In the genomic region with DNA sequence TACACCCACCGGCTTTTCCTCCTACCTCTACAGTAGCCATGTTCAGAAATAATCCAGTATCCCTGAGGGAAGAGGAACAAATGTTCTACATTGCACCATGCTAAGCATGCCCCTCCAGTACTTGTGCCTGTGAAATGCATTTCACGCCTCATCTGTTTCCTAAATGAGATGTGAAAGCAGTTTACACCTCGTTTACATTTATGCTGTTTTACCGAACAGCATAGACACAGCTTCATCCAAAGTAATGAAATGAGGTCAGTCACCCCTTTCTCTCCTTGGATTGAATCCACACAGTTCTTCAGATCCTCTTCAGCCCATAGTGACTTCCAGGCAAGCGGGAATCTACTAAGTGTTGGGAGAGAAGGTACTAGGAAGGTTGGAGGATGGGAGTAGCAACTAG, we compare ENCODE assay signal across 12 cellular contexts.
"Had no signal": no experiment of that assay in that cellular context is flagged by ENCODE, and none has a peak within 500 bp of the region (broad histone marks: within the 10 kb centered on the region; RNA-seq: fewer than 3 reads in every experiment).

No MANE protein-coding gene starts in this region.

- H3K27ac ChIP-seq: breast epithelium, ovary, thoracic aorta, vagina had no signal

- H3K36me3 ChIP-seq: breast epithelium, ovary, thoracic aorta, vagina had no signal

- ATAC-seq: activated CD8-positive, alpha-beta T cell treated with anti-CD3 and anti-CD28 coated beads for 36 hours had no signal

- H3K4me3 ChIP-seq: breast epithelium, ovary, thoracic aorta, vagina had no signal

- H3K4me3 Mint-ChIP-seq: activated CD8-positive, alpha-beta T cell treated with anti-CD3 and anti-CD28 coated beads for 36 hours; mesothelial cell of epicardium; neural crest cell; stimulated activated naive CD8-positive, alpha-beta T cell treated with anti-CD3 and anti-CD28 coated beads, Interleukin-15, Interleukin-2, amounts not matched to agents 100 ng/mL and 50 ng/mL, for 24 hours had no signal

- H3K27me3 ChIP-seq: breast epithelium, ovary, vagina had no signal

- DNase-seq: activated CD8-positive, alpha-beta memory T cell treated with anti-CD3 and anti-CD28 coated beads, Interleukin-2, amount 50 U/mL, for 48 hours; activated CD8-positive, alpha-beta T cell treated with anti-CD3 and anti-CD28 coated beads for 36 hours; aorta; kidney glomerular epithelial cell; ovary; stimulated activated CD4-positive, alpha-beta T cell treated with anti-CD3 and anti-CD28 coated beads, Interleukin-2, amount 100 ng/mL, for 48 hours had no signal

- H3K4me1 Mint-ChIP-seq: mesothelial cell of epicardium, neural crest cell had no signal

- H3K27ac Mint-ChIP-seq: activated CD8-positive, alpha-beta T cell treated with anti-CD3 and anti-CD28 coated beads for 36 hours; mesothelial cell of epicardium; stimulated activated naive CD8-positive, alpha-beta T cell treated with anti-CD3 and anti-CD28 coated beads, Interleukin-15, Interleukin-2, amounts not matched to agents 100 ng/mL and 50 ng/mL, for 24 hours had no signal

- H3K9me3 ChIP-seq: ovary, vagina had no signal

- H3K4me1 ChIP-seq: breast epithelium, vagina had no signal

- H3K27me3 Mint-ChIP-seq: activated CD8-positive, alpha-beta T cell treated with anti-CD3 and anti-CD28 coated beads for 36 hours; stimulated activated naive CD8-positive, alpha-beta T cell treated with anti-CD3 and anti-CD28 coated beads, Interleukin-15, Interleukin-2, amounts not matched to agents 100 ng/mL and 50 ng/mL, for 24 hours had no signal
